ENCODE assay signal across 8 cellular contexts in the genomic region with DNA sequence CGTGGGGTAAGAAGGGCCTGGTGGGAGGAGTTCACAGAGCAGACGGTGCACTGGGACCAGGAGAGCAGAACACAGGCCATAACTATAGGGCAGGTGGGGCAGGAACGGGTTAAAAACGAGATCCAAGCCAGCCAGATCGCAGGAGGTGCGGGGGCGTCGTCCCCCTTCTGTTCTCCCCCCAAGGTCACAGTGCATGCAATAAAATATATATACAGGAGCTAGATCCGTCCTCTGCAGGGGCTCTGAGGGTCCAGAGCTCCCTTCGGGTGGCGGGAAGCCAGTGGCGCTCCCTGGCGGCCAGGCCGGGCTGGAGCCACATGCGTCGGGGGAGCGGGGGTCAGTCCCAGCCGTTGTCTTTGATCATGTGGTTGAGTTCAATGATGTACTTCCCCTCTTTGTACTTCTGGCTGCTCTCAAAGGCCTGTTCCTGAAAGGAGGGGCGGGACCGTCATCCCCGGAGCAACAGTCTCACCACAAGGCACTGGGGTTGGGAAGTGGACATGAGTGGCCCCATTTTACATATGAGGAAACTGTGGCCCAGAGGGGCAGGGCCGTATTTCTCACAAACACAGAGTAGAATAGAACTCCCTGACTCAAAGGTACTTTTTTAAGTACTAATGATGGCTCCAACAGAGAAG. TPM values are rescaled to one million over a fixed set of nuclear protein-coding genes. Genes with fewer than 3 reads are reported as not detected.
DNase-seq lines count a peak whose midpoint lies in the region; ATAC-seq and TF ChIP-seq lines count a peak whose summit lies in the region.

No MANE protein-coding gene starts in this region.

- peak overlapping the region; percentile 89 for H3K4me3 Mint-ChIP-seq in activated naive CD4-positive, alpha-beta T cell treated with anti-CD3 and anti-CD28 coated beads, Interleukin-2, amount 50 U/mL, for 24 hours

- peaks cover 57% of the 10 kb centered on the region for H3K4me1 Mint-ChIP-seq in activated naive CD4-positive, alpha-beta T cell treated with anti-CD3 and anti-CD28 coated beads, Interleukin-2, amount 50 U/mL, for 24 hours

- peak overlapping the region; percentile 91 for H2AFZ ChIP-seq in osteoblast (ENCODE audit: low read length)

- peaks cover 8% of the 10 kb centered on the region for H3K36me3 ChIP-seq in osteoblast (ENCODE audit: insufficient read depth, low read length)
- H3K36me3 ChIP-seq in urinary bladder (ENCODE audit: insufficient read depth), result no peaks in the 10 kb centered on the region

- peak overlapping the region; percentile 76 for H3K4me3 ChIP-seq in osteoblast (ENCODE audit: insufficient read depth, low read length)
- peak overlapping the region; percentile 14 for H3K4me3 ChIP-seq in urinary bladder (ENCODE audit: low read depth, low read length)

- ATAC-seq in GM21447 (IDR thresholded peaks at IDR 0.05; ENCODE audit: unreplicated experiment), result peak; percentile 52

- H3K27me3 ChIP-seq in osteoblast (ENCODE audit: insufficient read depth, low read length), result no peaks in the 10 kb centered on the region

- H3K27ac ChIP-seq in osteoblast (ENCODE audit: low read depth, low read length) (peak overlapping the region; percentile 59), urinary bladder (ENCODE audit: low read depth) (peak overlapping the region; percentile 77)

- intact Hi-C loops in head of caudate nucleus (cut with DNase I), result no loop called here

- H3K4me1 ChIP-seq in osteoblast (ENCODE audit: insufficient read depth, low read length) (peaks cover 31% of the 10 kb centered on the region), urinary bladder (ENCODE audit: insufficient read depth) (no peaks in the 10 kb centered on the region)

- peak overlapping the region; percentile 95 for H3K27ac Mint-ChIP-seq in activated naive CD4-positive, alpha-beta T cell treated with anti-CD3 and anti-CD28 coated beads, Interleukin-2, amount 50 U/mL, for 24 hours

- WGBS in urinary bladder, result 12% methylated on average over 22 of the region's 22 CpGs

- peaks cover 7% of the 10 kb centered on the region for H4K20me1 ChIP-seq in osteoblast (ENCODE audit: insufficient read depth, low read length)

- DNase-seq in DMS153 (lab: John Stamatoyannopoulos, UW) (peak; percentile 84), head of caudate nucleus (peak; percentile 29 to 87 (median 69)), osteoblast (ENCODE audit: insufficient read length, low spot score, missing footprints) (peak; percentile 96)

- peak; percentile 42; the same call in 1 of the 2 replicates for TF ChIP-seq RAD21 in Ishikawa (IDR thresholded peaks at IDR 0.05; ENCODE audit: low read depth)

- H3K27me3 Mint-ChIP-seq in activated naive CD4-positive, alpha-beta T cell treated with anti-CD3 and anti-CD28 coated beads, Interleukin-2, amount 50 U/mL, for 24 hours, result no peaks in the 10 kb centered on the region

- H3K4me2 ChIP-seq in osteoblast (ENCODE audit: insufficient read depth, low read length), result peak overlapping the region; percentile 90

- peaks cover 3% of the 10 kb centered on the region for H3K79me2 ChIP-seq in osteoblast (ENCODE audit: insufficient read depth, low read length)

- H3K36me3 Mint-ChIP-seq in activated naive CD4-positive, alpha-beta T cell treated with anti-CD3 and anti-CD28 coated beads, Interleukin-2, amount 50 U/mL, for 24 hours, result no peaks in the 10 kb centered on the region

- no peak; the same call in 1 of the 2 replicates for TF ChIP-seq EP300 in Ishikawa (IDR thresholded peaks at IDR 0.05; ENCODE audit: borderline replicate concordance)

- peaks cover 9% of the 10 kb centered on the region for H3K9me3 ChIP-seq in osteoblast (ENCODE audit: low read depth, low read length)

- H3K9me3 Mint-ChIP-seq in activated naive CD4-positive, alpha-beta T cell treated with anti-CD3 and anti-CD28 coated beads, Interleukin-2, amount 50 U/mL, for 24 hours, result peaks cover under 1% of the 10 kb centered on the region

- TF ChIP-seq CTCF in osteoblast (IDR thresholded peaks at IDR 0.05; ENCODE audit: extremely low read depth, low read depth, low read length), result peak; percentile 62

- peak; percentile 58 for TF ChIP-seq POLR2A in Raji (IDR thresholded peaks at IDR 0.05; ENCODE audit: insufficient read depth, low read depth, low read length)

TF ChIP-seq in Ishikawa, 13 proteins besides CTCF, POLR2A, EP300 and RAD21:
- TF ChIP-seq TAF1 (IDR thresholded peaks at IDR 0.05; ENCODE audit: low read depth), result no peak
- TF ChIP-seq ZBTB7A (IDR thresholded peaks at IDR 0.05; ENCODE audit: low read depth), result peak; percentile 97
- peak; percentile 78; the same call in 1 of the 2 replicates for TF ChIP-seq MAX (IDR thresholded peaks at IDR 0.05)
- no peak for TF ChIP-seq FOXM1 (IDR thresholded peaks at IDR 0.05; ENCODE audit: borderline replicate concordance, low read depth)
- TF ChIP-seq EGR1 (IDR thresholded peaks at IDR 0.05), result peak; percentile 57
- TF ChIP-seq, protein P1, sequence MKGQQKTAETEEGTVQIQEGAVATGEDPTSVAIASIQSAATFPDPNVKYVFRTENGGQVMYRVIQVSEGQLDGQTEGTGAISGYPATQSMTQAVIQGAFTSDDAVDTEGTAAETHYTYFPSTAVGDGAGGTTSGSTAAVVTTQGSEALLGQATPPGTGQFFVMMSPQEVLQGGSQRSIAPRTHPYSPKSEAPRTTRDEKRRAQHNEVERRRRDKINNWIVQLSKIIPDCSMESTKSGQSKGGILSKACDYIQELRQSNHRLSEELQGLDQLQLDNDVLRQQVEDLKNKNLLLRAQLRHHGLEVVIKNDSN (IDR thresholded peaks at IDR 0.05), result peak; percentile 66

RNA-seq across cellular contexts. Expression of gene TBX6, which starts 0.8 kb away (rescaled TPM):
- 0.29 and 0.36 TPM in 2 replicates for total RNA-seq in osteoblast
- 0.79 TPM for total RNA-seq in urinary bladder
- 2.2 TPM for polyA plus RNA-seq in urinary bladder

RNA-seq across cellular contexts. Expression of gene YPEL3, which starts 3.5 kb away (rescaled TPM):
- total RNA-seq in osteoblast (28.2 and 31.2 TPM in 2 replicates), urinary bladder (16.5 TPM)
- polyA plus RNA-seq in urinary bladder, result 117 TPM

RNA-seq across cellular contexts. Expression of gene PPP4C, which starts 16.7 kb away (rescaled TPM):
- total RNA-seq in osteoblast, result 175 and 178 TPM in 2 replicates
- total RNA-seq in urinary bladder, result 56.2 TPM
- 93.8 TPM for polyA plus RNA-seq in urinary bladder

RNA-seq across cellular contexts. Expression of gene GDPD3, which starts 20.8 kb away (rescaled TPM):
- total RNA-seq in osteoblast, result 0.36 and 0.88 TPM in 2 replicates
- 4.6 TPM for total RNA-seq in urinary bladder
- polyA plus RNA-seq in urinary bladder, result 5.1 TPM

RNA-seq across cellular contexts. Expression of gene ALDOA, which starts 26.9 kb away (rescaled TPM):
- total RNA-seq in osteoblast (579 and 705 TPM in 2 replicates), urinary bladder (126 TPM)
- 1,530 TPM for polyA plus RNA-seq in urinary bladder

Comparison
In these comparisons a context has a peak if more than half of its experiments do, and no peak if none do; other contexts are left out.
1. Peak in every context shown above with its lines: DNase-seq, ATAC-seq, H3K4me3 ChIP-seq and H3K27ac ChIP-seq.